In the genomic region with DNA sequence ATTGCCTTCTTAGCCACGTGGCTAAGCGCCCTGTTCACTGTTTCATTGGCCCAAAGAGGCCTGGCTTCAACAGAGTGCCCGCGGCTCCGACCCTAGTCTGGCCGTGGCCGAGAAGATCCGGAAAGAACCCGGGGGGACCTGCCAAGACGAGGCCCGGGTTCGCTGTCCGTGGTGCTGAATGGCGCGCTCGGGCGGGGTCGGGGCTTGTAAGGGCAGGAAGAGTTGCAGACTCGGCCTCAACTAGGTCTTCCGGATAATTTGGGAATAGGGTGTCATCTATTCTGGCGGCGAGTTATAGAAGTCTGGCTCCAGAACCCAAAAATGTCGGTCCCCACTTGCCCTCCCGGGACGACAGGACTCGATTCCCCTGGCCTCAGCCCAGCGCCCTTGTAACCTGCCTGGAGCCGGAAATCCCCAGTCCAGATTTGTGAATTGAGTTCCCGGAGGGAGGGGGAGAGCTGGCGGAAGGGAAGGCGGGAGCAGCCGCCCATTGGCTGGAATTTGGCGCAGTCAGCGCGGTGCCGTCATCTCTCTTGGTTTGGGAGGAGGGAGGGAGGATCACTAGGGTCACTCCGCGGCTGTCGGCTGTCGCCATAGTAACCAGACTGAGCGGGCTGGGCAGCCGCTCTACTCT, we compare ENCODE assay signal across 9 cellular contexts. TPM values are rescaled to one million over a fixed set of nuclear protein-coding genes. Genes with fewer than 3 reads are reported as not detected.
DNase-seq lines count a peak whose midpoint lies in the region; ATAC-seq and TF ChIP-seq lines count a peak whose summit lies in the region.
"Had no signal": no experiment of that assay in that cellular context is flagged by ENCODE, and none has a peak within 500 bp of the region (broad histone marks: within the 10 kb centered on the region; RNA-seq: fewer than 3 reads in every experiment).

No MANE protein-coding gene starts in this region.

- DNase-seq in H7 (peak; percentile 92), NCI-H345 (lab: John Stamatoyannopoulos, UW) (peak; percentile 97), fibroblast of the aortic adventitia (ENCODE audit: low read depth) (peak; percentile 70)
- peak; percentile 86 for DNase-seq in activated CD8-positive, alpha-beta memory T cell treated with anti-CD3 and anti-CD28 coated beads, Interleukin-2, amount 50 U/mL, for 48 hours

- peak overlapping the region; percentile 57 for H3K4me2 ChIP-seq in neural cell (ENCODE audit: low read length)

- no peaks in the 10 kb centered on the region for H3F3A ChIP-seq in neural cell (ENCODE audit: insufficient read depth, low read length, poor library complexity, severe bottlenecking)

- TF ChIP-seq RAD21 in neural cell (conservative IDR thresholded peaks at IDR 0.05): no peak

- H3K27ac ChIP-seq in neural cell (ENCODE audit: low read length): peak overlapping the region; percentile 56
- H3K27ac ChIP-seq: tibial artery had no signal

- no peaks in the 10 kb centered on the region for H3K9me3 ChIP-seq in neural cell (ENCODE audit: low read length)
- H3K9me3 ChIP-seq: tibial artery had no signal

- TF ChIP-seq EP300 in neural cell (conservative IDR thresholded peaks at IDR 0.05; ENCODE audit: poor library complexity, severe bottlenecking): peak; percentile 38

- H3K4me3 ChIP-seq in H7 (ENCODE audit: insufficient read depth, low read depth, low read length): peak overlapping the region; percentile 59
- H3K4me3 ChIP-seq in fibroblast of the aortic adventitia (ENCODE audit: low read depth, low read length): peak overlapping the region; percentile 45
- H3K4me3 ChIP-seq in neural cell (ENCODE audit: low read length): peak overlapping the region; percentile 71
- H3K4me3 ChIP-seq: tibial artery had no signal

- peaks cover 43% of the 10 kb centered on the region for H3K27me3 ChIP-seq in H7 (ENCODE audit: control insufficient read depth, insufficient read depth, low read length)
- peaks cover 26% of the 10 kb centered on the region for H3K27me3 ChIP-seq in neural cell (ENCODE audit: insufficient read depth, low read depth, low read length)

- no peak for ATAC-seq in GM19455 (IDR thresholded peaks at IDR 0.05; ENCODE audit: unreplicated experiment)
- ATAC-seq in GM19397 (IDR thresholded peaks at IDR 0.05; ENCODE audit: unreplicated experiment): no peak

- H3K9ac ChIP-seq in neural cell (ENCODE audit: low read length): peak overlapping the region; percentile 59

- no peaks in the 10 kb centered on the region for H4K20me1 ChIP-seq in neural cell (ENCODE audit: insufficient read depth)

- no peaks in the 10 kb centered on the region for H3K79me2 ChIP-seq in neural cell (replicated peaks; ENCODE audit: insufficient read depth, low read length)

- no peaks in the 10 kb centered on the region for H3K36me3 ChIP-seq in H7 (replicated peaks; ENCODE audit: control insufficient read depth, insufficient read depth, low read length)
- H3K36me3 ChIP-seq in neural cell (ENCODE audit: insufficient read depth, low read length): no peaks in the 10 kb centered on the region
- H3K36me3 ChIP-seq: tibial artery had no signal

- TF ChIP-seq CTCF in fibroblast of the aortic adventitia (IDR thresholded peaks at IDR 0.05; ENCODE audit: insufficient read depth, low read length) (no peak), neural cell (IDR thresholded peaks at IDR 0.05; ENCODE audit: poor library complexity, severe bottlenecking) (no peak)

- H3K9me2 ChIP-seq in neural cell (ENCODE audit: insufficient read depth, low read length): no peaks in the 10 kb centered on the region

- peak overlapping the region; percentile 7 for H2AFZ ChIP-seq in neural cell (ENCODE audit: low read depth, low read length)

TF ChIP-seq in neural cell, 6 proteins besides CTCF, POLR2A, EP300 and RAD21:
- TF ChIP-seq TAF1 (IDR thresholded peaks at IDR 0.05; ENCODE audit: low read depth): peak; percentile 43
- TF ChIP-seq MXI1 (conservative IDR thresholded peaks at IDR 0.05; ENCODE audit: poor library complexity, severe bottlenecking): peak; percentile 29
- TF ChIP-seq, protein P1, sequence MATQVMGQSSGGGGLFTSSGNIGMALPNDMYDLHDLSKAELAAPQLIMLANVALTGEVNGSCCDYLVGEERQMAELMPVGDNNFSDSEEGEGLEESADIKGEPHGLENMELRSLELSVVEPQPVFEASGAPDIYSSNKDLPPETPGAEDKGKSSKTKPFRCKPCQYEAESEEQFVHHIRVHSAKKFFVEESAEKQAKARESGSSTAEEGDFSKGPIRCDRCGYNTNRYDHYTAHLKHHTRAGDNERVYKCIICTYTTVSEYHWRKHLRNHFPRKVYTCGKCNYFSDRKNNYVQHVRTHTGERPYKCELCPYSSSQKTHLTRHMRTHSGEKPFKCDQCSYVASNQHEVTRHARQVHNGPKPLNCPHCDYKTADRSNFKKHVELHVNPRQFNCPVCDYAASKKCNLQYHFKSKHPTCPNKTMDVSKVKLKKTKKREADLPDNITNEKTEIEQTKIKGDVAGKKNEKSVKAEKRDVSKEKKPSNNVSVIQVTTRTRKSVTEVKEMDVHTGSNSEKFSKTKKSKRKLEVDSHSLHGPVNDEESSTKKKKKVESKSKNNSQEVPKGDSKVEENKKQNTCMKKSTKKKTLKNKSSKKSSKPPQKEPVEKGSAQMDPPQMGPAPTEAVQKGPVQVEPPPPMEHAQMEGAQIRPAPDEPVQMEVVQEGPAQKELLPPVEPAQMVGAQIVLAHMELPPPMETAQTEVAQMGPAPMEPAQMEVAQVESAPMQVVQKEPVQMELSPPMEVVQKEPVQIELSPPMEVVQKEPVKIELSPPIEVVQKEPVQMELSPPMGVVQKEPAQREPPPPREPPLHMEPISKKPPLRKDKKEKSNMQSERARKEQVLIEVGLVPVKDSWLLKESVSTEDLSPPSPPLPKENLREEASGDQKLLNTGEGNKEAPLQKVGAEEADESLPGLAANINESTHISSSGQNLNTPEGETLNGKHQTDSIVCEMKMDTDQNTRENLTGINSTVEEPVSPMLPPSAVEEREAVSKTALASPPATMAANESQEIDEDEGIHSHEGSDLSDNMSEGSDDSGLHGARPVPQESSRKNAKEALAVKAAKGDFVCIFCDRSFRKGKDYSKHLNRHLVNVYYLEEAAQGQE (IDR thresholded peaks at IDR 0.05; ENCODE audit: borderline replicate concordance): peak; percentile 97
- peak; percentile 70 for TF ChIP-seq POLR2AphosphoS5 (IDR thresholded peaks at IDR 0.05)
- TF ChIP-seq EZH2 (IDR thresholded peaks at IDR 0.05; ENCODE audit: borderline replicate concordance, insufficient read depth, low read length, poor library complexity, severe bottlenecking): no peak
- TF ChIP-seq SMC3 (conservative IDR thresholded peaks at IDR 0.05; ENCODE audit: poor library complexity): no peak

RNA-seq across cellular contexts. Expression of gene CDK5R2, which starts 3.5 kb away (rescaled TPM):
- 0.17 TPM in 1 of 2 replicates, not detected in the other for total RNA-seq in H7 (2014; rRNA removed; shearing (Covaris generic))
- not detected in 2 replicates for total RNA-seq in fibroblast of the aortic adventitia (ENCODE audit: low replicate concordance)
- 2.0 and 3.1 TPM in 2 replicates for polyA plus RNA-seq in neural cell
- polyA minus RNA-seq in neural cell: 6.7 and 8.5 TPM in 2 replicates
- total RNA-seq: T-helper 2 cell treated with Interferon-gamma antibody and Interleukin-4, amounts not matched to agents 100 ng/mL and 5 ng/mL, for 36 hours had no signal

RNA-seq across cellular contexts. Expression of gene FEV, which starts 22.0 kb away (rescaled TPM):
- total RNA-seq in H7 (2014; rRNA removed; shearing (Covaris generic)): not detected in 2 replicates
- total RNA-seq in fibroblast of the aortic adventitia (ENCODE audit: low replicate concordance): not detected in 2 replicates
- polyA plus RNA-seq in neural cell: not detected in 2 replicates
- polyA minus RNA-seq in neural cell: not detected in 2 replicates
- total RNA-seq: T-helper 2 cell treated with Interferon-gamma antibody and Interleukin-4, amounts not matched to agents 100 ng/mL and 5 ng/mL, for 36 hours had no signal

RNA-seq across cellular contexts. Expression of gene CRYBA2, which starts 30.2 kb away (rescaled TPM):
- not detected in 2 replicates for total RNA-seq in H7 (2014; rRNA removed; shearing (Covaris generic))
- not detected in 2 replicates for total RNA-seq in fibroblast of the aortic adventitia (ENCODE audit: low replicate concordance)
- polyA plus RNA-seq in neural cell: not detected in 2 replicates
- not detected in 2 replicates for polyA minus RNA-seq in neural cell
- total RNA-seq: T-helper 2 cell treated with Interferon-gamma antibody and Interleukin-4, amounts not matched to agents 100 ng/mL and 5 ng/mL, for 36 hours had no signal
